10 cellular contexts compared by ENCODE assay signal in the genomic region with DNA sequence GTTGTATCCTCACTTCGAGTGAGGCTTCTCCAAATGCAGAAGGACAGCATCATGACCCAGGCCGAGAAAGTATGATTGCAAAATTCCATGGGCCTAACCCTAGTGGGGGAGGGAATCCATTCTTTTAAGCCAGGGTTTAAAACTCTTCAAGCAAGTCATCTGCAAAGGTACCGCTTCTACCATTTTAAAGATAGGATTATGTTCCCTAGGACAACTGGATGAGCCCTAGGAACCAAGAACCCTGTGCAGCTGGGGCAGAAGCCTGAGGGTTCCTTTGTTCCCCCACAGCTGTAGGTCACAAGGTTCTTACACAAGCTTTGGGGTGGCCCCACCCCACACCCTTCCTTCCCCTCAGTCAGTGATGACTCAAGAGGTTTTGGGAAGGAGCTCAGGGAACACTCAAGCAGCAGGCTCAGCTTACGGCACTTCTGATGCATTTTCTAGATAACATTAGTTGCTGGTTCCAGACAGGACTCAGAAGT. TPM values are rescaled to one million over a fixed set of nuclear protein-coding genes. Genes with fewer than 3 reads are reported as not detected.
A peak's percentile ranks its signal among the peaks of the same experiment; 100 is the strongest.
DNase-seq lines count a peak whose midpoint lies in the region; ATAC-seq and TF ChIP-seq lines count a peak whose summit lies in the region.
"Had no signal": no experiment of that assay in that cellular context is flagged by ENCODE, and none has a peak within 500 bp of the region (broad histone marks: within the 10 kb centered on the region; RNA-seq: fewer than 3 reads in every experiment).

No MANE protein-coding gene starts in this region.

- no peak for TF ChIP-seq CTCF in AG09319 (IDR thresholded peaks at IDR 0.05; ENCODE audit: low read depth, low read length)
- TF ChIP-seq CTCF in mucosa of descending colon (IDR thresholded peaks at IDR 0.05): no peak

- no peaks in the 10 kb centered on the region for H3K36me3 ChIP-seq in mucosa of descending colon (ENCODE audit: low read depth)

- DNase-seq in AG09319 (ENCODE audit: extremely low read depth, low read depth) (peak; percentile 79), MV-4-11 (lab: John Stamatoyannopoulos, UW) (peak; percentile 91), epithelial cell of prostate (ENCODE audit: low read depth, low spot score) (peak; percentile 63), mucosa of descending colon (peak in 2 of 3 donors; percentile 27 to 61), NCI-H128 (lab: John Stamatoyannopoulos, UW; ENCODE audit: unreplicated experiment) (no peak), DMS79 (lab: John Stamatoyannopoulos, UW) (no peak)
- DNase-seq: NCI-H2081 treated with DMSO at 0.1 percent for 48 hours had no signal

- intact Hi-C loops in mucosa of descending colon (cut with DNase I, micrococcal nuclease): no loop called here

- no peaks in the 10 kb centered on the region for H3K9me3 ChIP-seq in mucosa of descending colon

- peak; percentile 72 for ATAC-seq in mucosa of descending colon
- ATAC-seq in GM18858 (IDR thresholded peaks at IDR 0.05; ENCODE audit: unreplicated experiment): no peak
- no peak for ATAC-seq in HG03280 (IDR thresholded peaks at IDR 0.05; ENCODE audit: unreplicated experiment)
- ATAC-seq: activated CD4-positive, CD25-positive, alpha-beta regulatory T cell treated with anti-CD3 and anti-CD28 coated beads, Interleukin-2, amount 50 U/mL, for 24 hours had no signal

- H3K4me3 ChIP-seq in mucosa of descending colon: no peak overlapping the region

- H3K4me1 ChIP-seq in mucosa of descending colon (ENCODE audit: low read depth): no peaks in the 10 kb centered on the region

- H3K27ac ChIP-seq in epithelial cell of prostate: peak overlapping the region; percentile 42

RNA-seq across cellular contexts. Expression of a gene that starts 13.5 kb away (rescaled TPM):
- total RNA-seq in mucosa of descending colon: 1 to 10 TPM; 1.3 to 2.3 (median 2.0) TPM

RNA-seq across cellular contexts. Expression of a gene that starts 49.4 kb away (rescaled TPM):
- total RNA-seq in mucosa of descending colon: 10 to 100 TPM; 33.6 to 36.8 (median 34.0) TPM

RNA-seq across cellular contexts. Expression of a gene that starts 56.5 kb away (rescaled TPM):
- total RNA-seq in mucosa of descending colon: 10 to 100 TPM in 1 of 3 donors, 1 to 10 TPM in 2; 5.3 to 11.7 (median 6.7) TPM

Comparison
In these comparisons a context has a peak if more than half of its experiments do, and no peak if none do; other contexts are left out.
1. DNase-seq: peak in AG09319 (single experiment), MV-4-11 (single experiment), epithelial cell of prostate (single experiment) and mucosa of descending colon (2 of 3); none in NCI-H128 (single experiment) and DMS79 (single experiment).